Comparison of ENCODE assay signal across 8 cellular contexts in the genomic region with DNA sequence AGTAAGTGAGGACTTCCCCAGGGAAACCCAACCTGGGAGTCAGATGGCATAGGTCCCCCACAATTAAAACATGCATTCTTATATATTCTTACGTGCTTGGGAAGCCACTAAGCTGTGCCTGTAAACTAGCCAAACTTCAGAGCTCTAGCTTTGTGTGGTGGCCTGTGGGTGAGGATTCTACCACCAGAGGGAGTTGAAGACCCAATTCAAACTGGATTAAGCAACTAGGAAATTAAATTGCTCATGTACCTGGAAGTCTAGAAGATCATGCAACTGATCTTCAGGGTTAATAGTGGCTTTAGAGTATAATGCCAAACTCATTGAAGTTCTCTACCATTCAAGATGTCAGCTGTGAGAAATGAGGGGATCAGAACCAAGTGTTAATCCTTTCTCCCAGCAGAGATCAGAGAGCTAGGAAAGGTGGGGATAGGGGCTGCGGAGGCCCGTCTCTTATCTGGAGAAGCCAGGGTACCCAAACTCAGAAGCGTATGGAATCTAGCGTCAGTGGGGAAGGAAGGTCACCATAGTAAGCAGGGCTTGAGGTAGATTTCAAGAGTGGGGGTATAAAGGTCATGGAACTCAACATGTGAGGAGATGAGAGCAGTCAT. TPM values are rescaled to one million over a fixed set of nuclear protein-coding genes. Genes with fewer than 3 reads are reported as not detected.
DNase-seq lines count a peak whose midpoint lies in the region; ATAC-seq, FAIRE-seq and TF ChIP-seq lines count a peak whose summit lies in the region.

No MANE protein-coding gene starts in this region.

- intact Hi-C loops in kidney (cut with DNase I), result loop anchor here (10.0 kb wide), 1 partner anchor 416 kb away; no protein-coding TSS in a partner anchor

- TF ChIP-seq CTCF in kidney (IDR thresholded peaks at IDR 0.05; ENCODE audit: borderline replicate concordance, extremely low read depth, insufficient read depth), result peak; percentile 52

- peaks cover 13% of the 10 kb centered on the region for H3K27me3 ChIP-seq in adipocyte (replicated peaks; ENCODE audit: control insufficient read depth, insufficient read depth, low read length)

- no peak for FAIRE-seq in kidney (lab: Jason Lieb, UNC)

- H3K36me3 ChIP-seq in adipocyte (ENCODE audit: control insufficient read depth, insufficient read depth, low read length, severe bottlenecking) (no peaks in the 10 kb centered on the region), kidney (ENCODE audit: control insufficient read depth in 1 of 2, insufficient read depth in 2 of 2, low read length in 2 of 2) (no peaks in the 10 kb centered on the region)

- peaks cover 3% of the 10 kb centered on the region for H3K4me1 ChIP-seq in adipocyte (ENCODE audit: control insufficient read depth, insufficient read depth, low read length)
- H3K4me1 ChIP-seq in kidney (ENCODE audit: control insufficient read depth in 1 of 2, insufficient read depth in 1 of 2, low read depth in 1 of 2, low read length in 2 of 2), result no peaks in the 10 kb centered on the region

- H3K9me3 ChIP-seq in adipocyte (ENCODE audit: control insufficient read depth, low read length), result no peaks in the 10 kb centered on the region
- H3K9me3 ChIP-seq in kidney (ENCODE audit: control insufficient read depth in 1 of 2, low read length in 2 of 2), result no peaks in the 10 kb centered on the region

- ATAC-seq in HG03460 (IDR thresholded peaks at IDR 0.05; ENCODE audit: unreplicated experiment) (no peak), HG02870 (IDR thresholded peaks at IDR 0.05; ENCODE audit: unreplicated experiment) (no peak), GM21737 (IDR thresholded peaks at IDR 0.05; ENCODE audit: unreplicated experiment) (no peak)

- peak; percentile 26 for DNase-seq in SIG-M5 treated with dmso at 0.1 percent for 504 hours (lab: John Stamatoyannopoulos, UW; ENCODE audit: unreplicated experiment)
- DNase-seq in SIG-M5 (lab: John Stamatoyannopoulos, UW), result no peak
- peak; percentile 8 for DNase-seq in MV-4-11 (lab: John Stamatoyannopoulos, UW)
- DNase-seq in adipocyte (ENCODE audit: low read depth), result peak; percentile 71
- DNase-seq in kidney, result no peak

- no peak overlapping the region for H3K27ac ChIP-seq in kidney (ENCODE audit: low read depth in 2 of 2, low read length in 2 of 2)

- no peak overlapping the region for H3K9ac ChIP-seq in adipocyte (ENCODE audit: low read length)
- H3K9ac ChIP-seq in kidney (ENCODE audit: low read length in 2 of 2), result no peak overlapping the region

- H3K4me3 ChIP-seq in adipocyte (ENCODE audit: low read length), result no peak overlapping the region
- H3K4me3 ChIP-seq in kidney (ENCODE audit: low read length in 2 of 2), result no peak overlapping the region

RNA-seq across cellular contexts. Expression of a gene that starts 53.2 kb away (rescaled TPM):
- 2.1 TPM for total RNA-seq in kidney
- polyA plus RNA-seq in kidney (ENCODE audit: insufficient read depth, low read depth, low replicate concordance), result 0.65 TPM

Comparison
In these comparisons a context has a peak if more than half of its experiments do, and no peak if none do; other contexts are left out.
1. DNase-seq: peak in SIG-M5 treated with dmso at 0.1 percent for 504 hours (single experiment), MV-4-11 (single experiment) and adipocyte (single experiment); none in SIG-M5 (single experiment) and kidney (single experiment).